In genomic region chr10:102396251-102396650, GRCh38 we compare ENCODE assay signal across 8 cellular contexts. TPM values are rescaled to one million over a fixed set of nuclear protein-coding genes. Genes with fewer than 3 reads are reported as not detected.
DNase-seq lines count a peak whose midpoint lies in the region; ATAC-seq and TF ChIP-seq lines count a peak whose summit lies in the region.

No MANE protein-coding gene starts in this region.

- peak overlapping the region; percentile 65 to 85 for H3K4me3 ChIP-seq in ascending aorta
- H3K4me3 ChIP-seq in right lobe of liver = peak overlapping the region; percentile 50 to 67 (median 67)
- H3K4me3 ChIP-seq in tibial artery = peak overlapping the region; percentile 64 to 79

- peaks cover 14 to 30% of the 10 kb centered on the region in 2 donors for H3K4me1 ChIP-seq in ascending aorta
- peaks cover 0 to 15% (median 2%) of the 10 kb centered on the region in 4 donors for H3K4me1 ChIP-seq in right lobe of liver
- H3K4me1 ChIP-seq in tibial artery = peaks cover 5 to 47% (median 31%) of the 10 kb centered on the region in 4 donors

- TF ChIP-seq CTCF in ascending aorta (IDR thresholded peaks at IDR 0.05) = no peak
- no peak for TF ChIP-seq CTCF in right lobe of liver (IDR thresholded peaks at IDR 0.05)
- TF ChIP-seq CTCF in tibial artery (IDR thresholded peaks at IDR 0.05) = no peak

- no peaks in the 10 kb centered on the region for H3K27me3 ChIP-seq in ascending aorta
- no peaks in the 10 kb centered on the region for H3K27me3 ChIP-seq in right lobe of liver
- no peaks in the 10 kb centered on the region for H3K27me3 ChIP-seq in tibial artery

- H3K27ac Mint-ChIP-seq in activated CD4-positive, alpha-beta T cell treated with anti-CD3 and anti-CD28 coated beads, Interleukin-2, amount 10 ng/mL, durations not matched to agents 7 days and 5 days = peak overlapping the region; percentile 96

- no peaks in the 10 kb centered on the region for H3K27me3 Mint-ChIP-seq in activated CD4-positive, alpha-beta T cell treated with anti-CD3 and anti-CD28 coated beads, Interleukin-2, amount 10 ng/mL, durations not matched to agents 7 days and 5 days

- H3K9me3 ChIP-seq in ascending aorta (no peaks in the 10 kb centered on the region), right lobe of liver (no peaks in the 10 kb centered on the region), tibial artery (no peaks in the 10 kb centered on the region)

- CTCF ChIA-PET in activated CD4-positive, alpha-beta T cell treated with anti-CD3 and anti-CD28 coated beads, Interleukin-2, amount 10 ng/mL, durations not matched to agents 7 days and 5 days (lab: Charles Lee) = interaction anchor here (1.2 to 9.2 kb wide), 7 partner anchors 10 to 170 kb away, joined by 3 to 118 read pairs (median 19); partner anchors contain the start of gene ELOVL3

- no peak for TF ChIP-seq POLR2A in right lobe of liver (IDR thresholded peaks at IDR 0.05)

- peaks cover 54% of the 10 kb centered on the region for H3K4me1 Mint-ChIP-seq in activated CD4-positive, alpha-beta T cell treated with anti-CD3 and anti-CD28 coated beads, Interleukin-2, amount 10 ng/mL, durations not matched to agents 7 days and 5 days

- POLR2A ChIA-PET in activated CD4-positive, alpha-beta T cell treated with anti-CD3 and anti-CD28 coated beads, Interleukin-2, amount 10 ng/mL, durations not matched to agents 7 days and 5 days (lab: Charles Lee) = no interaction called here

- H3K36me3 Mint-ChIP-seq in activated CD4-positive, alpha-beta T cell treated with anti-CD3 and anti-CD28 coated beads, Interleukin-2, amount 10 ng/mL, durations not matched to agents 7 days and 5 days (ENCODE audit: low read depth) = peaks cover 28% of the 10 kb centered on the region

- H3K4me3 Mint-ChIP-seq in activated CD4-positive, alpha-beta T cell treated with anti-CD3 and anti-CD28 coated beads, Interleukin-2, amount 10 ng/mL, durations not matched to agents 7 days and 5 days = peak overlapping the region; percentile 92

- WGBS in right lobe of liver (ENCODE audit: insufficient coverage, low coverage, low lambda C conversion rate, missing lambda C conversion rate) = no CpG with 5 or more reads among the region's 4 CpGs

- H3K9me3 Mint-ChIP-seq in activated CD4-positive, alpha-beta T cell treated with anti-CD3 and anti-CD28 coated beads, Interleukin-2, amount 10 ng/mL, durations not matched to agents 7 days and 5 days = no peaks in the 10 kb centered on the region

- H3K36me3 ChIP-seq in ascending aorta (peaks cover 11 to 17% of the 10 kb centered on the region in 2 donors), right lobe of liver (peaks cover 0 to 17% (median 0%) of the 10 kb centered on the region in 4 donors), tibial artery (peaks cover 2 to 22% (median 3%) of the 10 kb centered on the region in 3 donors)

- ATAC-seq in right lobe of liver = no peak
- no peak for ATAC-seq in HG03280 (IDR thresholded peaks at IDR 0.05; ENCODE audit: unreplicated experiment)

- H3K27ac ChIP-seq in ascending aorta = peak overlapping the region; percentile 89 to 97
- peak overlapping the region in 2 of 3 donors; percentile 95 to 96 for H3K27ac ChIP-seq in right lobe of liver
- peak overlapping the region; percentile 91 to 93 for H3K27ac ChIP-seq in tibial artery

- intact Hi-C loops in ascending aorta (cut with DNase I) (no loop called here), right lobe of liver (cut with DNase I) (no loop called here), tibial artery (cut with DNase I; ENCODE audit: low total_unique reads) (no loop called here)

- DNase-seq in activated CD4-positive, alpha-beta T cell treated with anti-CD3 and anti-CD28 coated beads, Interleukin-2, amount 10 ng/mL, durations not matched to agents 7 days and 5 days = no peak
- DNase-seq in activated CD4-positive, alpha-beta T cell treated with anti-CD3 and anti-CD28 coated beads, Interleukin-2, amount 50 U/mL, for 48 hours = no peak
- no peak for DNase-seq in ascending aorta (ENCODE audit: low spot score in 2 of 2)
- DNase-seq in right lobe of liver = no peak
- no peak for DNase-seq in tibial artery
- DNase-seq in NCI-H510A treated with DMSO at 0.1 percent for 48 hours (lab: John Stamatoyannopoulos, UW) = no peak
- no peak for DNase-seq in activated CD4-positive, CD25-positive, alpha-beta regulatory T cell (lab: John Stamatoyannopoulos, UW)

RNA-seq across cellular contexts. Expression of gene NFKB2, which starts 0.7 kb away (rescaled TPM):
- total RNA-seq in activated CD4-positive, alpha-beta T cell treated with anti-CD3 and anti-CD28 coated beads, Interleukin-2, amount 10 ng/mL, durations not matched to agents 7 days and 5 days = 10 to 100 TPM; 74.8 to 81.8 TPM
- total RNA-seq in ascending aorta (89.2 TPM), right lobe of liver (10 to 100 TPM in 4 of 6 experiments, 1 to 10 TPM in 2; 7.5 to 46.0 (median 19.4) TPM)

RNA-seq across cellular contexts. Expression of gene PSD, which starts 22.3 kb away (rescaled TPM):
- 1 to 10 TPM; 1.4 to 1.6 TPM for total RNA-seq in activated CD4-positive, alpha-beta T cell treated with anti-CD3 and anti-CD28 coated beads, Interleukin-2, amount 10 ng/mL, durations not matched to agents 7 days and 5 days
- total RNA-seq in ascending aorta (not detected), right lobe of liver (1 to 10 TPM in 3 of 6 experiments, under 1 TPM in 3; 0.12 to 4.6 (median 1.3) TPM)

RNA-seq across cellular contexts. Expression of gene FBXL15, which starts 24.4 kb away (rescaled TPM):
- 10 to 100 TPM in 1 of 2 experiments, 1 to 10 TPM in 1; 8.7 to 11.2 TPM for total RNA-seq in activated CD4-positive, alpha-beta T cell treated with anti-CD3 and anti-CD28 coated beads, Interleukin-2, amount 10 ng/mL, durations not matched to agents 7 days and 5 days
- total RNA-seq in ascending aorta = 16.5 TPM
- 10 to 100 TPM in 2 of 6 experiments, 1 to 10 TPM in 4; 5.6 to 22.9 (median 9.0) TPM for total RNA-seq in right lobe of liver

RNA-seq across cellular contexts. Expression of gene CUEDC2, which starts 36.1 kb away (rescaled TPM):
- 10 to 100 TPM; 63.6 to 68.9 TPM for total RNA-seq in activated CD4-positive, alpha-beta T cell treated with anti-CD3 and anti-CD28 coated beads, Interleukin-2, amount 10 ng/mL, durations not matched to agents 7 days and 5 days
- 45.1 TPM for total RNA-seq in ascending aorta
- 10 to 100 TPM; 23.0 to 32.1 (median 26.8) TPM for total RNA-seq in right lobe of liver

RNA-seq across cellular contexts. Expression of gene C10orf95, which starts 55.1 kb away (rescaled TPM):
- total RNA-seq in activated CD4-positive, alpha-beta T cell treated with anti-CD3 and anti-CD28 coated beads, Interleukin-2, amount 10 ng/mL, durations not matched to agents 7 days and 5 days = under 1 TPM in 1 of 2 experiments, not detected in 1; 0.17 TPM
- total RNA-seq in ascending aorta (not detected), right lobe of liver (not detected)
